In genomic region chr1:169858467-169858866, GRCh38 we compare ENCODE assay signal across 1 cellular context.
A peak's percentile ranks its signal among the peaks of the same experiment; 100 is the strongest.
TF ChIP-seq lines count a peak whose summit lies in the region.

No MANE protein-coding gene starts in this region.

TF ChIP-seq in HEK293, 187 proteins besides CTCF, POLR2A, EP300 and RAD21 (continued from another document and continues in another):
- TF ChIP-seq, protein P1, sequence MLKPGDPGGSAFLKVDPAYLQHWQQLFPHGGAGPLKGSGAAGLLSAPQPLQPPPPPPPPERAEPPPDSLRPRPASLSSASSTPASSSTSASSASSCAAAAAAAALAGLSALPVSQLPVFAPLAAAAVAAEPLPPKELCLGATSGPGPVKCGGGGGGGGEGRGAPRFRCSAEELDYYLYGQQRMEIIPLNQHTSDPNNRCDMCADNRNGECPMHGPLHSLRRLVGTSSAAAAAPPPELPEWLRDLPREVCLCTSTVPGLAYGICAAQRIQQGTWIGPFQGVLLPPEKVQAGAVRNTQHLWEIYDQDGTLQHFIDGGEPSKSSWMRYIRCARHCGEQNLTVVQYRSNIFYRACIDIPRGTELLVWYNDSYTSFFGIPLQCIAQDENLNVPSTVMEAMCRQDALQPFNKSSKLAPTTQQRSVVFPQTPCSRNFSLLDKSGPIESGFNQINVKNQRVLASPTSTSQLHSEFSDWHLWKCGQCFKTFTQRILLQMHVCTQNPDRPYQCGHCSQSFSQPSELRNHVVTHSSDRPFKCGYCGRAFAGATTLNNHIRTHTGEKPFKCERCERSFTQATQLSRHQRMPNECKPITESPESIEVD (tag by site-specific recombination; IDR thresholded peaks at IDR 0.05), result peak; percentile 17; the same call in 1 of the 2 replicates
- TF ChIP-seq BCL11A (tag by site-specific recombination; IDR thresholded peaks at IDR 0.05; ENCODE audit: low read depth) (peak; percentile 39; the same call in 1 of the 2 replicates), HOXD13 (CRISPR knock-in tag; IDR thresholded peaks at IDR 0.05; ENCODE audit: borderline replicate concordance) (no peak), ZNF473 (tag by site-specific recombination; IDR thresholded peaks at IDR 0.05) (no peak), ZNF132 (tag by site-specific recombination; IDR thresholded peaks at IDR 0.05; ENCODE audit: borderline replicate concordance) (no peak), ZFHX2 (tag by site-specific recombination; conservative IDR thresholded peaks at IDR 0.05) (no peak), ZNF747 (tag by site-specific recombination; IDR thresholded peaks at IDR 0.05) (no peak), KLF9 (tag by site-specific recombination; IDR thresholded peaks at IDR 0.05; ENCODE audit: low read depth) (no peak), AEBP2 (tag by site-specific recombination; IDR thresholded peaks at IDR 0.05; ENCODE audit: borderline replicate concordance) (no peak), ZNF76 (tag by site-specific recombination; IDR thresholded peaks at IDR 0.05; ENCODE audit: borderline replicate concordance, low read depth) (no peak), KLF17 (tag by site-specific recombination; IDR thresholded peaks at IDR 0.05) (no peak), ZNF366 (tag by site-specific recombination; conservative IDR thresholded peaks at IDR 0.05) (peak; percentile 83), ZBTB1 (tag by site-specific recombination; IDR thresholded peaks at IDR 0.05) (no peak), ZNF629 (tag by site-specific recombination; IDR thresholded peaks at IDR 0.05) (peak; percentile 71), ZNF529 (tag by site-specific recombination; IDR thresholded peaks at IDR 0.05; ENCODE audit: insufficient replicate concordance) (no peak), ZNF704 (tag by site-specific recombination; IDR thresholded peaks at IDR 0.05) (no peak), ZNF776 (tag by site-specific recombination; IDR thresholded peaks at IDR 0.05; ENCODE audit: borderline replicate concordance) (no peak), MEIS1 (CRISPR knock-in tag; IDR thresholded peaks at IDR 0.05; ENCODE audit: borderline replicate concordance) (no peak), ZEB2 (tag by site-specific recombination; IDR thresholded peaks at IDR 0.05) (0 out of 2 replicates have a peak, but pooled peaks have one; percentile 32), ZNF791 (tag by site-specific recombination; IDR thresholded peaks at IDR 0.05) (no peak), ZNF112 (tag by site-specific recombination; IDR thresholded peaks at IDR 0.05) (no peak), ZNF302 (tag by site-specific recombination; IDR thresholded peaks at IDR 0.05; ENCODE audit: low read depth) (no peak), ZSCAN16 (tag by site-specific recombination; IDR thresholded peaks at IDR 0.05) (no peak), YY2 (tag by site-specific recombination; IDR thresholded peaks at IDR 0.05) (no peak), ZNF280D (tag by site-specific recombination; IDR thresholded peaks at IDR 0.05) (no peak), ZNF701 (tag by site-specific recombination; IDR thresholded peaks at IDR 0.05) (no peak), ZNF501 (tag by site-specific recombination; IDR thresholded peaks at IDR 0.05) (no peak), ZXDB (tag by site-specific recombination; IDR thresholded peaks at IDR 0.05) (no peak), ZNF362 (tag by site-specific recombination; IDR thresholded peaks at IDR 0.05) (0 out of 2 replicates have a peak, but pooled peaks have one; percentile 41), ZNF654 (tag by site-specific recombination; IDR thresholded peaks at IDR 0.05; ENCODE audit: low read depth) (0 out of 2 replicates have a peak, but pooled peaks have one; percentile 9)
- TF ChIP-seq, protein P2, sequence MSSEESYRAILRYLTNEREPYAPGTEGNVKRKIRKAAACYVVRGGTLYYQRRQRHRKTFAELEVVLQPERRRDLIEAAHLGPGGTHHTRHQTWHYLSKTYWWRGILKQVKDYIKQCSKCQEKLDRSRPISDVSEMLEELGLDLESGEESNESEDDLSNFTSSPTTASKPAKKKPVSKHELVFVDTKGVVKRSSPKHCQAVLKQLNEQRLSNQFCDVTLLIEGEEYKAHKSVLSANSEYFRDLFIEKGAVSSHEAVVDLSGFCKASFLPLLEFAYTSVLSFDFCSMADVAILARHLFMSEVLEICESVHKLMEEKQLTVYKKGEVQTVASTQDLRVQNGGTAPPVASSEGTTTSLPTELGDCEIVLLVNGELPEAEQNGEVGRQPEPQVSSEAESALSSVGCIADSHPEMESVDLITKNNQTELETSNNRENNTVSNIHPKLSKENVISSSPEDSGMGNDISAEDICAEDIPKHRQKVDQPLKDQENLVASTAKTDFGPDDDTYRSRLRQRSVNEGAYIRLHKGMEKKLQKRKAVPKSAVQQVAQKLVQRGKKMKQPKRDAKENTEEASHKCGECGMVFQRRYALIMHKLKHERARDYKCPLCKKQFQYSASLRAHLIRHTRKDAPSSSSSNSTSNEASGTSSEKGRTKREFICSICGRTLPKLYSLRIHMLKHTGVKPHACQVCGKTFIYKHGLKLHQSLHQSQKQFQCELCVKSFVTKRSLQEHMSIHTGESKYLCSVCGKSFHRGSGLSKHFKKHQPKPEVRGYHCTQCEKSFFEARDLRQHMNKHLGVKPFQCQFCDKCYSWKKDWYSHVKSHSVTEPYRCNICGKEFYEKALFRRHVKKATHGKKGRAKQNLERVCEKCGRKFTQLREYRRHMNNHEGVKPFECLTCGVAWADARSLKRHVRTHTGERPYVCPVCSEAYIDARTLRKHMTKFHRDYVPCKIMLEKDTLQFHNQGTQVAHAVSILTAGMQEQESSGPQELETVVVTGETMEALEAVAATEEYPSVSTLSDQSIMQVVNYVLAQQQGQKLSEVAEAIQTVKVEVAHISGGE (tag by site-specific recombination; conservative IDR thresholded peaks at IDR 0.05; ENCODE audit: low read depth), result no peak
- TF ChIP-seq, protein P3, sequence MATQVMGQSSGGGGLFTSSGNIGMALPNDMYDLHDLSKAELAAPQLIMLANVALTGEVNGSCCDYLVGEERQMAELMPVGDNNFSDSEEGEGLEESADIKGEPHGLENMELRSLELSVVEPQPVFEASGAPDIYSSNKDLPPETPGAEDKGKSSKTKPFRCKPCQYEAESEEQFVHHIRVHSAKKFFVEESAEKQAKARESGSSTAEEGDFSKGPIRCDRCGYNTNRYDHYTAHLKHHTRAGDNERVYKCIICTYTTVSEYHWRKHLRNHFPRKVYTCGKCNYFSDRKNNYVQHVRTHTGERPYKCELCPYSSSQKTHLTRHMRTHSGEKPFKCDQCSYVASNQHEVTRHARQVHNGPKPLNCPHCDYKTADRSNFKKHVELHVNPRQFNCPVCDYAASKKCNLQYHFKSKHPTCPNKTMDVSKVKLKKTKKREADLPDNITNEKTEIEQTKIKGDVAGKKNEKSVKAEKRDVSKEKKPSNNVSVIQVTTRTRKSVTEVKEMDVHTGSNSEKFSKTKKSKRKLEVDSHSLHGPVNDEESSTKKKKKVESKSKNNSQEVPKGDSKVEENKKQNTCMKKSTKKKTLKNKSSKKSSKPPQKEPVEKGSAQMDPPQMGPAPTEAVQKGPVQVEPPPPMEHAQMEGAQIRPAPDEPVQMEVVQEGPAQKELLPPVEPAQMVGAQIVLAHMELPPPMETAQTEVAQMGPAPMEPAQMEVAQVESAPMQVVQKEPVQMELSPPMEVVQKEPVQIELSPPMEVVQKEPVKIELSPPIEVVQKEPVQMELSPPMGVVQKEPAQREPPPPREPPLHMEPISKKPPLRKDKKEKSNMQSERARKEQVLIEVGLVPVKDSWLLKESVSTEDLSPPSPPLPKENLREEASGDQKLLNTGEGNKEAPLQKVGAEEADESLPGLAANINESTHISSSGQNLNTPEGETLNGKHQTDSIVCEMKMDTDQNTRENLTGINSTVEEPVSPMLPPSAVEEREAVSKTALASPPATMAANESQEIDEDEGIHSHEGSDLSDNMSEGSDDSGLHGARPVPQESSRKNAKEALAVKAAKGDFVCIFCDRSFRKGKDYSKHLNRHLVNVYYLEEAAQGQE (tag by site-specific recombination; IDR thresholded peaks at IDR 0.05), result no peak
- TF ChIP-seq, protein P4, sequence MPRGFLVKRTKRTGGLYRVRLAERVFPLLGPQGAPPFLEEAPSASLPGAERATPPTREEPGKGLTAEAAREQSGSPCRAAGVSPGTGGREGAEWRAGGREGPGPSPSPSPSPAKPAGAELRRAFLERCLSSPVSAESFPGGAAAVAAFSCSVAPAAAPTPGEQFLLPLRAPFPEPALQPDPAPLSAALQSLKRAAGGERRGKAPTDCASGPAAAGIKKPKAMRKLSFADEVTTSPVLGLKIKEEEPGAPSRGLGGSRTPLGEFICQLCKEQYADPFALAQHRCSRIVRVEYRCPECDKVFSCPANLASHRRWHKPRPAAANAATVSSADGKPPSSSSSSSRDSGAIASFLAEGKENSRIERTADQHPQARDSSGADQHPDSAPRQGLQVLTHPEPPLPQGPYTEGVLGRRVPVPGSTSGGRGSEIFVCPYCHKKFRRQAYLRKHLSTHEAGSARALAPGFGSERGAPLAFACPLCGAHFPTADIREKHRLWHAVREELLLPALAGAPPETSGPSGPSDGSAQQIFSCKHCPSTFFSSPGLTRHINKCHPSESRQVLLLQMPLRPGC (tag by site-specific recombination; IDR thresholded peaks at IDR 0.05), result 0 out of 2 replicates have a peak, but pooled peaks have one; percentile 60
- TF ChIP-seq, protein P5, sequence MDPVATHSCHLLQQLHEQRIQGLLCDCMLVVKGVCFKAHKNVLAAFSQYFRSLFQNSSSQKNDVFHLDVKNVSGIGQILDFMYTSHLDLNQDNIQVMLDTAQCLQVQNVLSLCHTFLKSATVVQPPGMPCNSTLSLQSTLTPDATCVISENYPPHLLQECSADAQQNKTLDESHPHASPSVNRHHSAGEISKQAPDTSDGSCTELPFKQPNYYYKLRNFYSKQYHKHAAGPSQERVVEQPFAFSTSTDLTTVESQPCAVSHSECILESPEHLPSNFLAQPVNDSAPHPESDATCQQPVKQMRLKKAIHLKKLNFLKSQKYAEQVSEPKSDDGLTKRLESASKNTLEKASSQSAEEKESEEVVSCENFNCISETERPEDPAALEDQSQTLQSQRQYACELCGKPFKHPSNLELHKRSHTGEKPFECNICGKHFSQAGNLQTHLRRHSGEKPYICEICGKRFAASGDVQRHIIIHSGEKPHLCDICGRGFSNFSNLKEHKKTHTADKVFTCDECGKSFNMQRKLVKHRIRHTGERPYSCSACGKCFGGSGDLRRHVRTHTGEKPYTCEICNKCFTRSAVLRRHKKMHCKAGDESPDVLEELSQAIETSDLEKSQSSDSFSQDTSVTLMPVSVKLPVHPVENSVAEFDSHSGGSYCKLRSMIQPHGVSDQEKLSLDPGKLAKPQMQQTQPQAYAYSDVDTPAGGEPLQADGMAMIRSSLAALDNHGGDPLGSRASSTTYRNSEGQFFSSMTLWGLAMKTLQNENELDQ (tag by site-specific recombination; IDR thresholded peaks at IDR 0.05; ENCODE audit: low read depth), result no peak
